1 cellular context compared by ENCODE assay signal in the genomic region with DNA sequence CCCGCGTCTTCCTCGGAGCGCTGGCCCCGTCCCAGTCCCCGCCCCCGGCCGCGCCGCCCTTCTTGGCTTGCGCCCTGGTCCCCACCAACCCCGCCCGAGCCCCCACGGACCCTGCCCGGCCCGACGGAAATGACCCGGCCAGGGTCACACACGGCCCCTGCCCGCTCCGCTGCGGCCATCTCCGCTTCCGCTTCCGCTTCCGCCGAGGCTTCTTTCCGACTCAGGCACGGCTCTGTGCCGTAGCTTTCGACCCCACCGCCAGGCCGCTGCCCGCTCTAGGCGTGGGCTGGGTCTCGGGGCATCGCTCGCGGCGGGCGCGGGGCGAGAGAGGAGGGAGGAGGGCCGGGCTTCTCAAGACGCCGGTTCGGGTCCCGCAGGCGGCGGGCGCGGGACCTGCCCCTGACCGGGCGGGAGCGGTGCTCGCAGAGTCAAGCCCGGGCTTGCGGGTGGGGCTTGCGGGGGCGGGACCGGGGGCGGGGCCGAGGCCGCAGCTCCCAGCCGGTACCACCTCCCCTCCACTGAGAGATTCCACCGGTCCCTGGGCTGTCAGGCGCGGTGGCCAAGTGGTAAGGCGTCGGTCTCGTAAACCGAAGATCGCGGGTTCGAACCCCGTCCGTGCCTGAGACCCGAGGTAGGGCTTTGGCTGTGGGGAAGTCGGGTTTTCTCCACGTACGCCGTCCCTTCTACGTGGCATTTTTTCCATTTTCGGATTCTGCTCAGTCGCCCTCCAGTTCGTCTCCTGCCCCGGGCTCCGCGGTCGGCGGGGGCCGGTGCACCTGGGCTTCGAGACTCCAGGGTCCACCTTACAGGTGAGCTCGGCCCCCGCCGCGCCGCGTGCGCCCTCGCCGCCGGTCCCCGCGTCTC.
TF ChIP-seq lines count a peak whose summit lies in the region.

No MANE protein-coding gene starts in this region.

TF ChIP-seq in HepG2, 621 proteins besides CTCF, POLR2A, EP300 and RAD21 (continued from another document and continues in another):
- TF ChIP-seq, protein P1, sequence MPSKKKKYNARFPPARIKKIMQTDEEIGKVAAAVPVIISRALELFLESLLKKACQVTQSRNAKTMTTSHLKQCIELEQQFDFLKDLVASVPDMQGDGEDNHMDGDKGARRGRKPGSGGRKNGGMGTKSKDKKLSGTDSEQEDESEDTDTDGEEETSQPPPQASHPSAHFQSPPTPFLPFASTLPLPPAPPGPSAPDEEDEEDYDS (CRISPR knock-in tag; IDR thresholded peaks at IDR 0.05): no peak
- TF ChIP-seq DPF2 (CRISPR knock-in tag; IDR thresholded peaks at IDR 0.05; ENCODE audit: borderline replicate concordance, low read depth) (no peak), XRCC5 (optimal IDR thresholded peaks at IDR 0.05; ENCODE audit: low read length) (peak; percentile 21), MXD1 (CRISPR knock-in tag; IDR thresholded peaks at IDR 0.05) (0 out of 2 replicates have a peak, but pooled peaks have one; percentile 25), ZNF484 (CRISPR knock-in tag; IDR thresholded peaks at IDR 0.05; ENCODE audit: borderline replicate concordance, low read depth) (no peak), RBM39 (IDR thresholded peaks at IDR 0.05; ENCODE audit: low read depth, low read length, poor library complexity, severe bottlenecking) (no peak), ZFP90 (CRISPR knock-in tag; IDR thresholded peaks at IDR 0.05; ENCODE audit: borderline replicate concordance) (peak; percentile 56), ZNF589 (CRISPR knock-in tag; conservative IDR thresholded peaks at IDR 0.05) (no peak), MAZ (IDR thresholded peaks at IDR 0.05; ENCODE audit: borderline replicate concordance, low read depth, low read length) (0 out of 2 replicates have a peak, but pooled peaks have one; percentile 5), MAZ (CRISPR knock-in tag; IDR thresholded peaks at IDR 0.05; ENCODE audit: low read depth) (peak; percentile 62), HDAC6 (IDR thresholded peaks at IDR 0.05; ENCODE audit: low read depth, low read length) (no peak), ZBTB42 (CRISPR knock-in tag; IDR thresholded peaks at IDR 0.05) (peak; percentile 11; the same call in 1 of the 2 replicates), NR3C1 (CRISPR knock-in tag; IDR thresholded peaks at IDR 0.05) (no peak), ZNF550 (CRISPR knock-in tag; IDR thresholded peaks at IDR 0.05; ENCODE audit: borderline replicate concordance) (no peak), PTBP1 (IDR thresholded peaks at IDR 0.05; ENCODE audit: low read depth, low read length, poor library complexity, severe bottlenecking) (peak; percentile 79), ZNF879 (CRISPR knock-in tag; IDR thresholded peaks at IDR 0.05) (peak; percentile 20; the same call in 1 of the 2 replicates), ZNF276 (CRISPR knock-in tag; IDR thresholded peaks at IDR 0.05; ENCODE audit: low read depth) (no peak; the same call in 1 of the 2 replicates), CREBL2 (CRISPR knock-in tag; IDR thresholded peaks at IDR 0.05; ENCODE audit: borderline replicate concordance) (0 out of 2 replicates have a peak, but pooled peaks have one; percentile 61), ZNF615 (CRISPR knock-in tag; IDR thresholded peaks at IDR 0.05; ENCODE audit: borderline replicate concordance) (peak; percentile 73; the same call in 1 of the 2 replicates), MAFG (CRISPR knock-in tag; IDR thresholded peaks at IDR 0.05) (no peak), DMAP1 (CRISPR knock-in tag; IDR thresholded peaks at IDR 0.05) (peak; percentile 75; the same call in 1 of the 2 replicates), ZBTB3 (CRISPR knock-in tag; IDR thresholded peaks at IDR 0.05; ENCODE audit: borderline replicate concordance, low read depth) (no peak), CHD2 (IDR thresholded peaks at IDR 0.05; ENCODE audit: low read depth, low read length) (no peak), ZNF644 (CRISPR knock-in tag; IDR thresholded peaks at IDR 0.05; ENCODE audit: low read depth) (no peak), SAFB2 (CRISPR knock-in tag; IDR thresholded peaks at IDR 0.05; ENCODE audit: borderline replicate concordance, low read depth) (0 out of 2 replicates have a peak, but pooled peaks have one; percentile 38), SRY (CRISPR knock-in tag; IDR thresholded peaks at IDR 0.05) (0 out of 2 replicates have a peak, but pooled peaks have one; percentile 30), ZNF564 (CRISPR knock-in tag; IDR thresholded peaks at IDR 0.05) (peak; percentile 26; the same call in 1 of the 2 replicates), ZNF605 (CRISPR knock-in tag; IDR thresholded peaks at IDR 0.05) (0 out of 2 replicates have a peak, but pooled peaks have one; percentile 28)
- TF ChIP-seq, protein P2, sequence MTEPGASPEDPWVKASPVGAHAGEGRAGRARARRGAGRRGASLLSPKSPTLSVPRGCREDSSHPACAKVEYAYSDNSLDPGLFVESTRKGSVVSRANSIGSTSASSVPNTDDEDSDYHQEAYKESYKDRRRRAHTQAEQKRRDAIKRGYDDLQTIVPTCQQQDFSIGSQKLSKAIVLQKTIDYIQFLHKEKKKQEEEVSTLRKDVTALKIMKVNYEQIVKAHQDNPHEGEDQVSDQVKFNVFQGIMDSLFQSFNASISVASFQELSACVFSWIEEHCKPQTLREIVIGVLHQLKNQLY (CRISPR knock-in tag; IDR thresholded peaks at IDR 0.05): no peak
- TF ChIP-seq, protein P3, sequence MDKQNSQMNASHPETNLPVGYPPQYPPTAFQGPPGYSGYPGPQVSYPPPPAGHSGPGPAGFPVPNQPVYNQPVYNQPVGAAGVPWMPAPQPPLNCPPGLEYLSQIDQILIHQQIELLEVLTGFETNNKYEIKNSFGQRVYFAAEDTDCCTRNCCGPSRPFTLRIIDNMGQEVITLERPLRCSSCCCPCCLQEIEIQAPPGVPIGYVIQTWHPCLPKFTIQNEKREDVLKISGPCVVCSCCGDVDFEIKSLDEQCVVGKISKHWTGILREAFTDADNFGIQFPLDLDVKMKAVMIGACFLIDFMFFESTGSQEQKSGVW (CRISPR knock-in tag; IDR thresholded peaks at IDR 0.05; ENCODE audit: borderline replicate concordance): no peak
- TF ChIP-seq, protein P4, sequence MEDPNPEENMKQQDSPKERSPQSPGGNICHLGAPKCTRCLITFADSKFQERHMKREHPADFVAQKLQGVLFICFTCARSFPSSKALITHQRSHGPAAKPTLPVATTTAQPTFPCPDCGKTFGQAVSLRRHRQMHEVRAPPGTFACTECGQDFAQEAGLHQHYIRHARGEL (CRISPR knock-in tag; IDR thresholded peaks at IDR 0.05): 0 out of 2 replicates have a peak, but pooled peaks have one; percentile 57
- TF ChIP-seq, protein P5, sequence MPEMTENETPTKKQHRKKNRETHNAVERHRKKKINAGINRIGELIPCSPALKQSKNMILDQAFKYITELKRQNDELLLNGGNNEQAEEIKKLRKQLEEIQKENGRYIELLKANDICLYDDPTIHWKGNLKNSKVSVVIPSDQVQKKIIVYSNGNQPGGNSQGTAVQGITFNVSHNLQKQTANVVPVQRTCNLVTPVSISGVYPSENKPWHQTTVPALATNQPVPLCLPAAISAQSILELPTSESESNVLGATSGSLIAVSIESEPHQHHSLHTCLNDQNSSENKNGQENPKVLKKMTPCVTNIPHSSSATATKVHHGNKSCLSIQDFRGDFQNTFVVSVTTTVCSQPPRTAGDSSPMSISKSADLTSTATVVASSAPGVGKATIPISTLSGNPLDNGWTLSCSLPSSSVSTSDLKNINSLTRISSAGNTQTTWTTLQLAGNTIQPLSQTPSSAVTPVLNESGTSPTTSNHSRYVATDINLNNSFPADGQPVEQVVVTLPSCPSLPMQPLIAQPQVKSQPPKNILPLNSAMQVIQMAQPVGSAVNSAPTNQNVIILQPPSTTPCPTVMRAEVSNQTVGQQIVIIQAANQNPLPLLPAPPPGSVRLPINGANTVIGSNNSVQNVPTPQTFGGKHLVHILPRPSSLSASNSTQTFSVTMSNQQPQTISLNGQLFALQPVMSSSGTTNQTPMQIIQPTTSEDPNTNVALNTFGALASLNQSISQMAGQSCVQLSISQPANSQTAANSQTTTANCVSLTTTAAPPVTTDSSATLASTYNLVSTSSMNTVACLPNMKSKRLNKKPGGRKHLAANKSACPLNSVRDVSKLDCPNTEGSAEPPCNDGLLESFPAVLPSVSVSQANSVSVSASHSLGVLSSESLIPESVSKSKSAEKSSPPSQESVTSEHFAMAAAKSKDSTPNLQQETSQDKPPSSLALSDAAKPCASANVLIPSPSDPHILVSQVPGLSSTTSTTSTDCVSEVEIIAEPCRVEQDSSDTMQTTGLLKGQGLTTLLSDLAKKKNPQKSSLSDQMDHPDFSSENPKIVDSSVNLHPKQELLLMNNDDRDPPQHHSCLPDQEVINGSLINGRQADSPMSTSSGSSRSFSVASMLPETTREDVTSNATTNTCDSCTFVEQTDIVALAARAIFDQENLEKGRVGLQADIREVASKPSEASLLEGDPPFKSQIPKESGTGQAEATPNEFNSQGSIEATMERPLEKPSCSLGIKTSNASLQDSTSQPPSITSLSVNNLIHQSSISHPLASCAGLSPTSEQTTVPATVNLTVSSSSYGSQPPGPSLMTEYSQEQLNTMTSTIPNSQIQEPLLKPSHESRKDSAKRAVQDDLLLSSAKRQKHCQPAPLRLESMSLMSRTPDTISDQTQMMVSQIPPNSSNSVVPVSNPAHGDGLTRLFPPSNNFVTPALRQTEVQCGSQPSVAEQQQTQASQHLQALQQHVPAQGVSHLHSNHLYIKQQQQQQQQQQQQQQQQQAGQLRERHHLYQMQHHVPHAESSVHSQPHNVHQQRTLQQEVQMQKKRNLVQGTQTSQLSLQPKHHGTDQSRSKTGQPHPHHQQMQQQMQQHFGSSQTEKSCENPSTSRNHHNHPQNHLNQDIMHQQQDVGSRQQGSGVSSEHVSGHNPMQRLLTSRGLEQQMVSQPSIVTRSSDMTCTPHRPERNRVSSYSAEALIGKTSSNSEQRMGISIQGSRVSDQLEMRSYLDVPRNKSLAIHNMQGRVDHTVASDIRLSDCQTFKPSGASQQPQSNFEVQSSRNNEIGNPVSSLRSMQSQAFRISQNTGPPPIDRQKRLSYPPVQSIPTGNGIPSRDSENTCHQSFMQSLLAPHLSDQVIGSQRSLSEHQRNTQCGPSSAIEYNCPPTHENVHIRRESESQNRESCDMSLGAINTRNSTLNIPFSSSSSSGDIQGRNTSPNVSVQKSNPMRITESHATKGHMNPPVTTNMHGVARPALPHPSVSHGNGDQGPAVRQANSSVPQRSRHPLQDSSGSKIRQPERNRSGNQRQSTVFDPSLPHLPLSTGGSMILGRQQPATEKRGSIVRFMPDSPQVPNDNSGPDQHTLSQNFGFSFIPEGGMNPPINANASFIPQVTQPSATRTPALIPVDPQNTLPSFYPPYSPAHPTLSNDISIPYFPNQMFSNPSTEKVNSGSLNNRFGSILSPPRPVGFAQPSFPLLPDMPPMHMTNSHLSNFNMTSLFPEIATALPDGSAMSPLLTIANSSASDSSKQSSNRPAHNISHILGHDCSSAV (CRISPR knock-in tag; IDR thresholded peaks at IDR 0.05; ENCODE audit: borderline replicate concordance): 0 out of 2 replicates have a peak, but pooled peaks have one; percentile 70
- TF ChIP-seq, protein P6, sequence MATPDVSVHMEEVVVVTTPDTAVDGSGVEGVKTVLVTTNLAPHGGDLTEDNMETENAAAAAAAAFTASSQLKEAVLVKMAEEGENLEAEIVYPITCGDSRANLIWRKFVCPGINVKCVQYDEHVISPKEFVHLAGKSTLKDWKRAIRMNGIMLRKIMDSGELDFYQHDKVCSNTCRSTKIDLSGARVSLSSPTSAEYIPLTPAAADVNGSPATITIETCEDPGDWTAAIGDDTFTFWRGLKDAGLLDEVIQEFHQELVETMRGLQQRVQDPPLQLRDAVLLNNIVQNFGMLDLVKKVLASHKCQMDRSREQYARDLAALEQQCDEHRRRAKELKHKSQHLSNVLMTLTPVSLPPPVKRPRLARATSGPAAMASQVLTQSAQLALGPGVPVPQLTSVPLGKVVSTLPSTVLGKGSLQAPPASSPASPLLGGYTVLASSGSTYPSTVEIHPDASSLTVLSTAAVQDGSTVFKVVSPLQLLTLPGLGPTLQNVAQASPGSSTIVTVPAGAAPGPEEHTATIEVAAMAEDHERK (CRISPR knock-in tag; IDR thresholded peaks at IDR 0.05; ENCODE audit: low read depth): 0 out of 2 replicates have a peak, but pooled peaks have one; percentile 10
- TF ChIP-seq, protein P7, sequence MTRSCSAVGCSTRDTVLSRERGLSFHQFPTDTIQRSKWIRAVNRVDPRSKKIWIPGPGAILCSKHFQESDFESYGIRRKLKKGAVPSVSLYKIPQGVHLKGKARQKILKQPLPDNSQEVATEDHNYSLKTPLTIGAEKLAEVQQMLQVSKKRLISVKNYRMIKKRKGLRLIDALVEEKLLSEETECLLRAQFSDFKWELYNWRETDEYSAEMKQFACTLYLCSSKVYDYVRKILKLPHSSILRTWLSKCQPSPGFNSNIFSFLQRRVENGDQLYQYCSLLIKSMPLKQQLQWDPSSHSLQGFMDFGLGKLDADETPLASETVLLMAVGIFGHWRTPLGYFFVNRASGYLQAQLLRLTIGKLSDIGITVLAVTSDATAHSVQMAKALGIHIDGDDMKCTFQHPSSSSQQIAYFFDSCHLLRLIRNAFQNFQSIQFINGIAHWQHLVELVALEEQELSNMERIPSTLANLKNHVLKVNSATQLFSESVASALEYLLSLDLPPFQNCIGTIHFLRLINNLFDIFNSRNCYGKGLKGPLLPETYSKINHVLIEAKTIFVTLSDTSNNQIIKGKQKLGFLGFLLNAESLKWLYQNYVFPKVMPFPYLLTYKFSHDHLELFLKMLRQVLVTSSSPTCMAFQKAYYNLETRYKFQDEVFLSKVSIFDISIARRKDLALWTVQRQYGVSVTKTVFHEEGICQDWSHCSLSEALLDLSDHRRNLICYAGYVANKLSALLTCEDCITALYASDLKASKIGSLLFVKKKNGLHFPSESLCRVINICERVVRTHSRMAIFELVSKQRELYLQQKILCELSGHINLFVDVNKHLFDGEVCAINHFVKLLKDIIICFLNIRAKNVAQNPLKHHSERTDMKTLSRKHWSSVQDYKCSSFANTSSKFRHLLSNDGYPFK (CRISPR knock-in tag; IDR thresholded peaks at IDR 0.05; ENCODE audit: borderline replicate concordance): peak; percentile 52
- TF ChIP-seq, protein P8, sequence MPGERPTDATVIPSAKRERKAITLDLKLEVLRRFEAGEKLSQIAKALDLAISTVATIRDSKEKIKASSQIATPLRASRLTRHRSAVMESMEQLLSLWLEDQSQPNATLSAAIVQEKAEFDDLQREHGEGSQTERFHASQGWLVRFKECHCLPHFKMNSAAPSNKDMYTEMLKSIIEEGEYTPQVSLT (CRISPR knock-in tag; IDR thresholded peaks at IDR 0.05; ENCODE audit: borderline replicate concordance, low read depth): 0 out of 2 replicates have a peak, but pooled peaks have one; percentile 74
